Comparison of ENCODE assay signal across 1 cellular context in the genomic region with DNA sequence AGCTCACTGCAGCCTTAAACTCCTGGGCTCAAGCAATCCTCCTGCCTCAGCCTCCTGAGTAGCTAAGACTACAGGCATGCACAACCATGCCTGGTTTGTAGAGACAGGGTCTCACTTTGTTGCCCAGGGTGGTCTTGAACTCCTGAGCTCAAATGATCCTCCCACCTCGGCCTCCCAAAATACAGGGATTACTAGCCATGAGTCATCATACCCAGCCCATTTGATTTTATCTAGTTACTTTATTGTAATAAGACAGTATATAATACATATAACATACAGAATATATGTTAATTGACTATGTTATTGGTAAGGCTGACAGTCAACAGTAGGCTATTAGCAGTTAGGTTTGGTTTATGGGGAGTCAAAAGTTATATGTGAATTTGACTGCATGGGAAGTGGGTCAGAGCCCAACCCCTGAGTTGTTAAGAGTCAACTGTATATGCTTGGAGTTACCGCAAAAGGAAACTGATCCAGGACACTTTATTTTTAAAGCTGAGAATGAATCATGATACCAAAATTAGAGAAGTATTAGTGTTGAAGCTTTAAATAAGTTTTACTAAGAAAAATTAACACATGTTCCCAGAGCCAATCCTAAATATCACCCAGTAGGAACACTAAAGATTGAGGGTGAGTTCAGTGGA.
TF ChIP-seq lines count a peak whose summit lies in the region.

No MANE protein-coding gene starts in this region.

TF ChIP-seq in GM12891, 5 proteins besides CTCF, POLR2A, EP300 and RAD21:
- no peak for TF ChIP-seq TAF1 (IDR thresholded peaks at IDR 0.05; ENCODE audit: low read depth, low read length)
- TF ChIP-seq SPI1 (IDR thresholded peaks at IDR 0.05; ENCODE audit: low read depth, low read length) = no peak
- no peak for TF ChIP-seq PAX5 (IDR thresholded peaks at IDR 0.05; ENCODE audit: insufficient read depth, low read length, severe bottlenecking)
- TF ChIP-seq POU2F2 (IDR thresholded peaks at IDR 0.05; ENCODE audit: low read depth, low read length) = no peak
- no peak for TF ChIP-seq POLR2AphosphoS5 (IDR thresholded peaks at IDR 0.05; ENCODE audit: low read depth, low read length)
